Comparison of ENCODE assay signal across 1 cellular context in the genomic region with DNA sequence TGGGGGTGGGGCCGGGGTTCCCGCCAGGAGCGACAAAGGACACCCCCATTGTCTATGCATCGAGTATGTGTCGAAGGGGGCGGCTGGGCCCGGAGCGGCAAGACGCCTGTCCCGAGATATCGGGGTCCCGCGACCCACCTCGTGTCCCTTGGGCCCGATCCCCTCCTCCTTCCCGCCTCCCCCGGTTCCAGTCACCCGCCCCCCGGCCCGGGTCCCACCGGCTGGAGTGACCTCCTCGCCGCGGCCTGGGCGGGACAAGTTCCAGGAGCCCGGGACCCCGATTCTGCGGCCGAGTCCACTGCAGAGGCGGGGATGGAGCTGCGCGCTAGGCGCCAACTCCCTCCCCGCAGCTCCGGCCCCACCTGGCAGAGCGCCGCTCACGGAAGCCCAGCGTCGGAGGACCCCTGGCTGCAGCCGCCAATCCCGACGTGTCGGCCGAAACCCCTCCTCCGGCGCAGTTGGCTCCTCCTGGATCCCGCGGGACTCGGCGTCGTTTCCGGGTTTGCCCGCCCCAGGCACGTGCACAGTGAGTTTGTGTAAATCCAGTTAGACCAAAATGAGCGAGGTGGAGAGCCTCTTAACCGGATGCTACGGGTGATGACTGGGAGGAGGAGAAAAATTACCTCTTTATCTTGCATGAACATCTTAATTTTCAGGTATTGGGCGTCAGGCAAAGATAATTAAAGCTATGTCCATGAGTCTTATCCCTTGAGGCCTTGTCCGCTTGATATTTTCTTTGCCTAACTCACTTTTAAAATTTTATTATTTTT.
A peak's percentile ranks its signal among the peaks of the same experiment; 100 is the strongest.
TF ChIP-seq lines count a peak whose summit lies in the region.

A gene (minus strand): TSS at position 434 of the 770 bp plus-strand sequence. CDS start 493 bp downstream, outside the sequence.

TF ChIP-seq in WTC11, 78 proteins besides CTCF, POLR2A, EP300 and RAD21 (continued from another document):
- TF ChIP-seq, protein P1, sequence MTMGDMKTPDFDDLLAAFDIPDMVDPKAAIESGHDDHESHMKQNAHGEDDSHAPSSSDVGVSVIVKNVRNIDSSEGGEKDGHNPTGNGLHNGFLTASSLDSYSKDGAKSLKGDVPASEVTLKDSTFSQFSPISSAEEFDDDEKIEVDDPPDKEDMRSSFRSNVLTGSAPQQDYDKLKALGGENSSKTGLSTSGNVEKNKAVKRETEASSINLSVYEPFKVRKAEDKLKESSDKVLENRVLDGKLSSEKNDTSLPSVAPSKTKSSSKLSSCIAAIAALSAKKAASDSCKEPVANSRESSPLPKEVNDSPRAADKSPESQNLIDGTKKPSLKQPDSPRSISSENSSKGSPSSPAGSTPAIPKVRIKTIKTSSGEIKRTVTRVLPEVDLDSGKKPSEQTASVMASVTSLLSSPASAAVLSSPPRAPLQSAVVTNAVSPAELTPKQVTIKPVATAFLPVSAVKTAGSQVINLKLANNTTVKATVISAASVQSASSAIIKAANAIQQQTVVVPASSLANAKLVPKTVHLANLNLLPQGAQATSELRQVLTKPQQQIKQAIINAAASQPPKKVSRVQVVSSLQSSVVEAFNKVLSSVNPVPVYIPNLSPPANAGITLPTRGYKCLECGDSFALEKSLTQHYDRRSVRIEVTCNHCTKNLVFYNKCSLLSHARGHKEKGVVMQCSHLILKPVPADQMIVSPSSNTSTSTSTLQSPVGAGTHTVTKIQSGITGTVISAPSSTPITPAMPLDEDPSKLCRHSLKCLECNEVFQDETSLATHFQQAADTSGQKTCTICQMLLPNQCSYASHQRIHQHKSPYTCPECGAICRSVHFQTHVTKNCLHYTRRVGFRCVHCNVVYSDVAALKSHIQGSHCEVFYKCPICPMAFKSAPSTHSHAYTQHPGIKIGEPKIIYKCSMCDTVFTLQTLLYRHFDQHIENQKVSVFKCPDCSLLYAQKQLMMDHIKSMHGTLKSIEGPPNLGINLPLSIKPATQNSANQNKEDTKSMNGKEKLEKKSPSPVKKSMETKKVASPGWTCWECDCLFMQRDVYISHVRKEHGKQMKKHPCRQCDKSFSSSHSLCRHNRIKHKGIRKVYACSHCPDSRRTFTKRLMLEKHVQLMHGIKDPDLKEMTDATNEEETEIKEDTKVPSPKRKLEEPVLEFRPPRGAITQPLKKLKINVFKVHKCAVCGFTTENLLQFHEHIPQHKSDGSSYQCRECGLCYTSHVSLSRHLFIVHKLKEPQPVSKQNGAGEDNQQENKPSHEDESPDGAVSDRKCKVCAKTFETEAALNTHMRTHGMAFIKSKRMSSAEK (CRISPR knock-in tag; IDR thresholded peaks at IDR 0.05; ENCODE audit: borderline replicate concordance) = no peak
- no peak for TF ChIP-seq ZNF416 (CRISPR knock-in tag; IDR thresholded peaks at IDR 0.05)
- TF ChIP-seq JUN (CRISPR knock-in tag; IDR thresholded peaks at IDR 0.05) = no peak
- TF ChIP-seq ATF1 (CRISPR knock-in tag; IDR thresholded peaks at IDR 0.05) = no peak
- 0 out of 2 replicates have a peak, but pooled peaks have one; percentile 56 for TF ChIP-seq ELF4 (CRISPR knock-in tag; IDR thresholded peaks at IDR 0.05; ENCODE audit: low read depth)
- TF ChIP-seq TCF7 (CRISPR knock-in tag; IDR thresholded peaks at IDR 0.05; ENCODE audit: low read depth) = peak; percentile 61; the same call in 1 of the 2 replicates
- TF ChIP-seq, protein P2, sequence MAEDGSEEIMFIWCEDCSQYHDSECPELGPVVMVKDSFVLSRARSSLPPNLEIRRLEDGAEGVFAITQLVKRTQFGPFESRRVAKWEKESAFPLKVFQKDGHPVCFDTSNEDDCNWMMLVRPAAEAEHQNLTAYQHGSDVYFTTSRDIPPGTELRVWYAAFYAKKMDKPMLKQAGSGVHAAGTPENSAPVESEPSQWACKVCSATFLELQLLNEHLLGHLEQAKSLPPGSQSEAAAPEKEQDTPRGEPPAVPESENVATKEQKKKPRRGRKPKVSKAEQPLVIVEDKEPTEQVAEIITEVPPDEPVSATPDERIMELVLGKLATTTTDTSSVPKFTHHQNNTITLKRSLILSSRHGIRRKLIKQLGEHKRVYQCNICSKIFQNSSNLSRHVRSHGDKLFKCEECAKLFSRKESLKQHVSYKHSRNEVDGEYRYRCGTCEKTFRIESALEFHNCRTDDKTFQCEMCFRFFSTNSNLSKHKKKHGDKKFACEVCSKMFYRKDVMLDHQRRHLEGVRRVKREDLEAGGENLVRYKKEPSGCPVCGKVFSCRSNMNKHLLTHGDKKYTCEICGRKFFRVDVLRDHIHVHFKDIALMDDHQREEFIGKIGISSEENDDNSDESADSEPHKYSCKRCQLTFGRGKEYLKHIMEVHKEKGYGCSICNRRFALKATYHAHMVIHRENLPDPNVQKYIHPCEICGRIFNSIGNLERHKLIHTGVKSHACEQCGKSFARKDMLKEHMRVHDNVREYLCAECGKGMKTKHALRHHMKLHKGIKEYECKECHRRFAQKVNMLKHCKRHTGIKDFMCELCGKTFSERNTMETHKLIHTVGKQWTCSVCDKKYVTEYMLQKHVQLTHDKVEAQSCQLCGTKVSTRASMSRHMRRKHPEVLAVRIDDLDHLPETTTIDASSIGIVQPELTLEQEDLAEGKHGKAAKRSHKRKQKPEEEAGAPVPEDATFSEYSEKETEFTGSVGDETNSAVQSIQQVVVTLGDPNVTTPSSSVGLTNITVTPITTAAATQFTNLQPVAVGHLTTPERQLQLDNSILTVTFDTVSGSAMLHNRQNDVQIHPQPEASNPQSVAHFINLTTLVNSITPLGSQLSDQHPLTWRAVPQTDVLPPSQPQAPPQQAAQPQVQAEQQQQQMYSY (CRISPR knock-in tag; IDR thresholded peaks at IDR 0.05) = no peak
- TF ChIP-seq MYBL2 (CRISPR knock-in tag; IDR thresholded peaks at IDR 0.05) = peak; percentile 91; the same call in 1 of the 2 replicates
- no peak for TF ChIP-seq GRHL2 (CRISPR knock-in tag; IDR thresholded peaks at IDR 0.05; ENCODE audit: insufficient replicate concordance, severe bottlenecking)
- TF ChIP-seq FOXP1 (CRISPR knock-in tag; IDR thresholded peaks at IDR 0.05; ENCODE audit: borderline replicate concordance) = peak; percentile 96
- TF ChIP-seq RORB (CRISPR knock-in tag; IDR thresholded peaks at IDR 0.05) = no peak
- no peak for TF ChIP-seq NR1H2 (CRISPR knock-in tag; IDR thresholded peaks at IDR 0.05)
- TF ChIP-seq ETV6 (CRISPR knock-in tag; IDR thresholded peaks at IDR 0.05) = peak; percentile 96
- TF ChIP-seq, protein P3, sequence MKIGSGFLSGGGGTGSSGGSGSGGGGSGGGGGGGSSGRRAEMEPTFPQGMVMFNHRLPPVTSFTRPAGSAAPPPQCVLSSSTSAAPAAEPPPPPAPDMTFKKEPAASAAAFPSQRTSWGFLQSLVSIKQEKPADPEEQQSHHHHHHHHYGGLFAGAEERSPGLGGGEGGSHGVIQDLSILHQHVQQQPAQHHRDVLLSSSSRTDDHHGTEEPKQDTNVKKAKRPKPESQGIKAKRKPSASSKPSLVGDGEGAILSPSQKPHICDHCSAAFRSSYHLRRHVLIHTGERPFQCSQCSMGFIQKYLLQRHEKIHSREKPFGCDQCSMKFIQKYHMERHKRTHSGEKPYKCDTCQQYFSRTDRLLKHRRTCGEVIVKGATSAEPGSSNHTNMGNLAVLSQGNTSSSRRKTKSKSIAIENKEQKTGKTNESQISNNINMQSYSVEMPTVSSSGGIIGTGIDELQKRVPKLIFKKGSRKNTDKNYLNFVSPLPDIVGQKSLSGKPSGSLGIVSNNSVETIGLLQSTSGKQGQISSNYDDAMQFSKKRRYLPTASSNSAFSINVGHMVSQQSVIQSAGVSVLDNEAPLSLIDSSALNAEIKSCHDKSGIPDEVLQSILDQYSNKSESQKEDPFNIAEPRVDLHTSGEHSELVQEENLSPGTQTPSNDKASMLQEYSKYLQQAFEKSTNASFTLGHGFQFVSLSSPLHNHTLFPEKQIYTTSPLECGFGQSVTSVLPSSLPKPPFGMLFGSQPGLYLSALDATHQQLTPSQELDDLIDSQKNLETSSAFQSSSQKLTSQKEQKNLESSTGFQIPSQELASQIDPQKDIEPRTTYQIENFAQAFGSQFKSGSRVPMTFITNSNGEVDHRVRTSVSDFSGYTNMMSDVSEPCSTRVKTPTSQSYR (CRISPR knock-in tag; IDR thresholded peaks at IDR 0.05) = peak; percentile 93
- peak; percentile 48; the same call in 1 of the 2 replicates for TF ChIP-seq NFYB (CRISPR knock-in tag; conservative IDR thresholded peaks at IDR 0.05; ENCODE audit: low read depth)
- TF ChIP-seq, protein P4, sequence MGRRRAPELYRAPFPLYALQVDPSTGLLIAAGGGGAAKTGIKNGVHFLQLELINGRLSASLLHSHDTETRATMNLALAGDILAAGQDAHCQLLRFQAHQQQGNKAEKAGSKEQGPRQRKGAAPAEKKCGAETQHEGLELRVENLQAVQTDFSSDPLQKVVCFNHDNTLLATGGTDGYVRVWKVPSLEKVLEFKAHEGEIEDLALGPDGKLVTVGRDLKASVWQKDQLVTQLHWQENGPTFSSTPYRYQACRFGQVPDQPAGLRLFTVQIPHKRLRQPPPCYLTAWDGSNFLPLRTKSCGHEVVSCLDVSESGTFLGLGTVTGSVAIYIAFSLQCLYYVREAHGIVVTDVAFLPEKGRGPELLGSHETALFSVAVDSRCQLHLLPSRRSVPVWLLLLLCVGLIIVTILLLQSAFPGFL (CRISPR knock-in tag; IDR thresholded peaks at IDR 0.05; ENCODE audit: borderline replicate concordance) = no peak; the same call in 1 of the 2 replicates
- TF ChIP-seq ZBTB21 (CRISPR knock-in tag; IDR thresholded peaks at IDR 0.05; ENCODE audit: borderline replicate concordance) = peak; percentile 88; the same call in 1 of the 2 replicates
- TF ChIP-seq, protein P5, sequence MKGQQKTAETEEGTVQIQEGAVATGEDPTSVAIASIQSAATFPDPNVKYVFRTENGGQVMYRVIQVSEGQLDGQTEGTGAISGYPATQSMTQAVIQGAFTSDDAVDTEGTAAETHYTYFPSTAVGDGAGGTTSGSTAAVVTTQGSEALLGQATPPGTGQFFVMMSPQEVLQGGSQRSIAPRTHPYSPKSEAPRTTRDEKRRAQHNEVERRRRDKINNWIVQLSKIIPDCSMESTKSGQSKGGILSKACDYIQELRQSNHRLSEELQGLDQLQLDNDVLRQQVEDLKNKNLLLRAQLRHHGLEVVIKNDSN (CRISPR knock-in tag; IDR thresholded peaks at IDR 0.05) = peak; percentile 86
- TF ChIP-seq FOXJ3 (CRISPR knock-in tag; IDR thresholded peaks at IDR 0.05; ENCODE audit: borderline replicate concordance) = no peak
- no peak; the same call in 1 of the 2 replicates for TF ChIP-seq ZNF138 (CRISPR knock-in tag; conservative IDR thresholded peaks at IDR 0.05)
- TF ChIP-seq, protein P6, sequence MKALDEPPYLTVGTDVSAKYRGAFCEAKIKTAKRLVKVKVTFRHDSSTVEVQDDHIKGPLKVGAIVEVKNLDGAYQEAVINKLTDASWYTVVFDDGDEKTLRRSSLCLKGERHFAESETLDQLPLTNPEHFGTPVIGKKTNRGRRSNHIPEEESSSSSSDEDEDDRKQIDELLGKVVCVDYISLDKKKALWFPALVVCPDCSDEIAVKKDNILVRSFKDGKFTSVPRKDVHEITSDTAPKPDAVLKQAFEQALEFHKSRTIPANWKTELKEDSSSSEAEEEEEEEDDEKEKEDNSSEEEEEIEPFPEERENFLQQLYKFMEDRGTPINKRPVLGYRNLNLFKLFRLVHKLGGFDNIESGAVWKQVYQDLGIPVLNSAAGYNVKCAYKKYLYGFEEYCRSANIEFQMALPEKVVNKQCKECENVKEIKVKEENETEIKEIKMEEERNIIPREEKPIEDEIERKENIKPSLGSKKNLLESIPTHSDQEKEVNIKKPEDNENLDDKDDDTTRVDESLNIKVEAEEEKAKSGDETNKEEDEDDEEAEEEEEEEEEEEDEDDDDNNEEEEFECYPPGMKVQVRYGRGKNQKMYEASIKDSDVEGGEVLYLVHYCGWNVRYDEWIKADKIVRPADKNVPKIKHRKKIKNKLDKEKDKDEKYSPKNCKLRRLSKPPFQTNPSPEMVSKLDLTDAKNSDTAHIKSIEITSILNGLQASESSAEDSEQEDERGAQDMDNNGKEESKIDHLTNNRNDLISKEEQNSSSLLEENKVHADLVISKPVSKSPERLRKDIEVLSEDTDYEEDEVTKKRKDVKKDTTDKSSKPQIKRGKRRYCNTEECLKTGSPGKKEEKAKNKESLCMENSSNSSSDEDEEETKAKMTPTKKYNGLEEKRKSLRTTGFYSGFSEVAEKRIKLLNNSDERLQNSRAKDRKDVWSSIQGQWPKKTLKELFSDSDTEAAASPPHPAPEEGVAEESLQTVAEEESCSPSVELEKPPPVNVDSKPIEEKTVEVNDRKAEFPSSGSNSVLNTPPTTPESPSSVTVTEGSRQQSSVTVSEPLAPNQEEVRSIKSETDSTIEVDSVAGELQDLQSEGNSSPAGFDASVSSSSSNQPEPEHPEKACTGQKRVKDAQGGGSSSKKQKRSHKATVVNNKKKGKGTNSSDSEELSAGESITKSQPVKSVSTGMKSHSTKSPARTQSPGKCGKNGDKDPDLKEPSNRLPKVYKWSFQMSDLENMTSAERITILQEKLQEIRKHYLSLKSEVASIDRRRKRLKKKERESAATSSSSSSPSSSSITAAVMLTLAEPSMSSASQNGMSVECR (CRISPR knock-in tag; IDR thresholded peaks at IDR 0.05; ENCODE audit: borderline replicate concordance) = peak; percentile 76; the same call in 1 of the 2 replicates
- no peak for TF ChIP-seq ZNF263 (CRISPR knock-in tag; IDR thresholded peaks at IDR 0.05; ENCODE audit: low read depth)
- TF ChIP-seq CREM (CRISPR knock-in tag; IDR thresholded peaks at IDR 0.05) = peak; percentile 68; the same call in 1 of the 2 replicates
- TF ChIP-seq, protein P7, sequence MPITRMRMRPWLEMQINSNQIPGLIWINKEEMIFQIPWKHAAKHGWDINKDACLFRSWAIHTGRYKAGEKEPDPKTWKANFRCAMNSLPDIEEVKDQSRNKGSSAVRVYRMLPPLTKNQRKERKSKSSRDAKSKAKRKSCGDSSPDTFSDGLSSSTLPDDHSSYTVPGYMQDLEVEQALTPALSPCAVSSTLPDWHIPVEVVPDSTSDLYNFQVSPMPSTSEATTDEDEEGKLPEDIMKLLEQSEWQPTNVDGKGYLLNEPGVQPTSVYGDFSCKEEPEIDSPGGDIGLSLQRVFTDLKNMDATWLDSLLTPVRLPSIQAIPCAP (CRISPR knock-in tag; IDR thresholded peaks at IDR 0.05) = 0 out of 2 replicates have a peak, but pooled peaks have one; percentile 58
